ENCODE assay signal across 1 cellular context in the genomic region with DNA sequence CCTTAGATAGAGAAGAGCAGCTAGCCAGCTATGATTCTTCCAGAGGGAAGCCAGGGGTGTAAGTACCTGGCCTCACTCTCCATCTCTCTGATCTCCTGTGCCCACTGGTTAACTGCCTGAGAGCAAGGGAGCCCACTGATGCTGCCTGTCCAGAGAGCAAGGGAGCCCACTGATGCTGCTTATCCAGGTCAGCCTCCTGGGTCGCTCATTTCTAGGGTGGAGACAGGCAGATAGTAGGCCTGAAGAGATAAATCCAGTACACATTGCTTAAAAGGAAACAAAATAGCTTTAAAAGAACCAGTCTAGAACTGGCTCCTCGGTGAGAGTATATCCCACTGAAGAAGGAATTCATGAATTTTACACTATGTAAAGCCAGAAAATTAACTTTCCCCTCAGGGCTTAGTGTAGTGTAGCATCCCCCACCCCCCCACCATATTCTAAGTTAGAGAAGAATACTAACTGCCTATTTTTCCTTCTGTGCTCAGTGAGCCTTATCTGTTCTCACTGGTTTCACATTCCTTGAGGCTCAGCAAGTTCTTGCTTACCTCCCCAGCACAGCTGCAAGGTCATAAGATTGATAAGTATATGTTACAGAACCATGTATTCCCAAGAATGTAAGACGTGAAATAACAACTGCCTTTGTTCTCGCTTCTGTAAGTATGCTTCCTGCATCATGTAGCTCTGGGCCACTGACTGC.
TF ChIP-seq lines count a peak whose summit lies in the region.

No MANE protein-coding gene starts in this region.

TF ChIP-seq in K562, 482 proteins besides CTCF, POLR2A, EP300 and RAD21 (continued from another document and continues in another):
- TF ChIP-seq, protein P1, sequence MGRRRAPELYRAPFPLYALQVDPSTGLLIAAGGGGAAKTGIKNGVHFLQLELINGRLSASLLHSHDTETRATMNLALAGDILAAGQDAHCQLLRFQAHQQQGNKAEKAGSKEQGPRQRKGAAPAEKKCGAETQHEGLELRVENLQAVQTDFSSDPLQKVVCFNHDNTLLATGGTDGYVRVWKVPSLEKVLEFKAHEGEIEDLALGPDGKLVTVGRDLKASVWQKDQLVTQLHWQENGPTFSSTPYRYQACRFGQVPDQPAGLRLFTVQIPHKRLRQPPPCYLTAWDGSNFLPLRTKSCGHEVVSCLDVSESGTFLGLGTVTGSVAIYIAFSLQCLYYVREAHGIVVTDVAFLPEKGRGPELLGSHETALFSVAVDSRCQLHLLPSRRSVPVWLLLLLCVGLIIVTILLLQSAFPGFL (CRISPR knock-in tag; IDR thresholded peaks at IDR 0.05) = no peak
- TF ChIP-seq HNRNPH1 (optimal IDR thresholded peaks at IDR 0.05; ENCODE audit: low read depth, low read length) (no peak), NBN (IDR thresholded peaks at IDR 0.05; ENCODE audit: low read depth) (0 out of 2 replicates have a peak, but pooled peaks have one; percentile 24), SP2 (IDR thresholded peaks at IDR 0.05; ENCODE audit: extremely low read depth, low read depth, low read length, poor library complexity, severe bottlenecking) (no peak), ZBTB49 (CRISPR knock-in tag; IDR thresholded peaks at IDR 0.05; ENCODE audit: borderline replicate concordance) (no peak), ETS1 (conservative IDR thresholded peaks at IDR 0.05; ENCODE audit: control insufficient read depth, low read depth, low read length) (no peak), ZNF224 (CRISPR knock-in tag; IDR thresholded peaks at IDR 0.05) (no peak), ZNF41 (CRISPR knock-in tag; conservative IDR thresholded peaks at IDR 0.05) (no peak), NCOA1 (IDR thresholded peaks at IDR 0.05; ENCODE audit: low read depth) (peak; percentile 61; the same call in 1 of the 2 replicates), ZNF12 (CRISPR knock-in tag; IDR thresholded peaks at IDR 0.05) (no peak), POLR2AphosphoS5 (IDR thresholded peaks at IDR 0.05; ENCODE audit: control insufficient read depth, insufficient read depth, low read depth, low read length) (peak; percentile 90), HEY1 (CRISPR knock-in tag; IDR thresholded peaks at IDR 0.05; ENCODE audit: borderline replicate concordance) (no peak), CHCHD3 (CRISPR knock-in tag; IDR thresholded peaks at IDR 0.05) (no peak), PCBP2 (IDR thresholded peaks at IDR 0.05; ENCODE audit: low read depth, low read length, poor library complexity, severe bottlenecking) (no peak), NFE2L1 (tag; IDR thresholded peaks at IDR 0.05; ENCODE audit: borderline replicate concordance, low read depth) (no peak), ARHGAP35 (IDR thresholded peaks at IDR 0.05; ENCODE audit: partially characterized antibody) (no peak), CUX1 (CRISPR knock-in tag; IDR thresholded peaks at IDR 0.05) (peak; percentile 36), HMG20A (CRISPR knock-in tag; conservative IDR thresholded peaks at IDR 0.05) (no peak), GMEB1 (CRISPR knock-in tag; IDR thresholded peaks at IDR 0.05) (no peak), STAT5A (IDR thresholded peaks at IDR 0.05; ENCODE audit: borderline replicate concordance, low read length) (peak; percentile 73), HSF4 (CRISPR knock-in tag; IDR thresholded peaks at IDR 0.05; ENCODE audit: borderline replicate concordance) (no peak), ZNF589 (CRISPR knock-in tag; IDR thresholded peaks at IDR 0.05; ENCODE audit: low read depth) (0 out of 2 replicates have a peak, but pooled peaks have one; percentile 15), NR3C1 (CRISPR knock-in tag; IDR thresholded peaks at IDR 0.05) (no peak), PTRF (tag; IDR thresholded peaks at IDR 0.05) (no peak), CREB3 (tag; conservative IDR thresholded peaks at IDR 0.05; ENCODE audit: low read depth) (peak; percentile 17; the same call in 1 of the 2 replicates), ZNF24 (IDR thresholded peaks at IDR 0.05) (no peak), CBFA2T3 (IDR thresholded peaks at IDR 0.05) (peak; percentile 96), ZNF23 (CRISPR knock-in tag; IDR thresholded peaks at IDR 0.05) (no peak), NR2C2 (CRISPR knock-in tag; IDR thresholded peaks at IDR 0.05) (no peak), NR2C2 (tag; IDR thresholded peaks at IDR 0.05) (no peak), TAF15 (IDR thresholded peaks at IDR 0.05; ENCODE audit: low read depth, low read length) (no peak), ESRRA (IDR thresholded peaks at IDR 0.05; ENCODE audit: borderline replicate concordance, low read depth) (peak; percentile 86), IRF2 (CRISPR knock-in tag; IDR thresholded peaks at IDR 0.05) (no peak), ZNF586 (CRISPR knock-in tag; conservative IDR thresholded peaks at IDR 0.05) (no peak), ZNF695 (CRISPR knock-in tag; IDR thresholded peaks at IDR 0.05) (no peak), PHF21A (IDR thresholded peaks at IDR 0.05; ENCODE audit: borderline replicate concordance, low read depth) (no peak), MBD1 (CRISPR knock-in tag; IDR thresholded peaks at IDR 0.05) (no peak), BMI1 (IDR thresholded peaks at IDR 0.05; ENCODE audit: low read length) (no peak), FOXK2 (conservative IDR thresholded peaks at IDR 0.05 in 1 of 2, IDR thresholded peaks at IDR 0.05 in 1 of 2; ENCODE audit: low read depth in 2 of 2) (0 out of 4 replicates have a peak, but pooled peaks of 1 of the 2 experiments have one; percentile 19), PRPF4 (IDR thresholded peaks at IDR 0.05; ENCODE audit: insufficient read depth, low read depth, low read length, poor library complexity, severe bottlenecking) (no peak)
- TF ChIP-seq, protein P2, sequence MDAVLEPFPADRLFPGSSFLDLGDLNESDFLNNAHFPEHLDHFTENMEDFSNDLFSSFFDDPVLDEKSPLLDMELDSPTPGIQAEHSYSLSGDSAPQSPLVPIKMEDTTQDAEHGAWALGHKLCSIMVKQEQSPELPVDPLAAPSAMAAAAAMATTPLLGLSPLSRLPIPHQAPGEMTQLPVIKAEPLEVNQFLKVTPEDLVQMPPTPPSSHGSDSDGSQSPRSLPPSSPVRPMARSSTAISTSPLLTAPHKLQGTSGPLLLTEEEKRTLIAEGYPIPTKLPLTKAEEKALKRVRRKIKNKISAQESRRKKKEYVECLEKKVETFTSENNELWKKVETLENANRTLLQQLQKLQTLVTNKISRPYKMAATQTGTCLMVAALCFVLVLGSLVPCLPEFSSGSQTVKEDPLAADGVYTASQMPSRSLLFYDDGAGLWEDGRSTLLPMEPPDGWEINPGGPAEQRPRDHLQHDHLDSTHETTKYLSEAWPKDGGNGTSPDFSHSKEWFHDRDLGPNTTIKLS (IDR thresholded peaks at IDR 0.05; ENCODE audit: borderline replicate concordance, low read depth) = peak; percentile 26; the same call in 1 of the 2 replicates
